1 cellular context compared by ENCODE assay signal in genomic region chr17:32502013-32502412, GRCh38.
TF ChIP-seq lines count a peak whose summit lies in the region.

No MANE protein-coding gene starts in this region.

TF ChIP-seq in SK-N-SH treated with all-trans-retinoic acid at 6 μM for 48 hours, 23 proteins besides CTCF, POLR2A, EP300 and RAD21:
- no peak for TF ChIP-seq CSRNP3 (CRISPR knock-in tag; IDR thresholded peaks at IDR 0.05)
- TF ChIP-seq CSDC2 (CRISPR knock-in tag; IDR thresholded peaks at IDR 0.05): no peak
- TF ChIP-seq ZNF8 (CRISPR knock-in tag; IDR thresholded peaks at IDR 0.05): peak; percentile 80
- no peak for TF ChIP-seq PPARA (CRISPR knock-in tag; IDR thresholded peaks at IDR 0.05; ENCODE audit: borderline replicate concordance)
